8 cellular contexts compared by ENCODE assay signal in the genomic region with DNA sequence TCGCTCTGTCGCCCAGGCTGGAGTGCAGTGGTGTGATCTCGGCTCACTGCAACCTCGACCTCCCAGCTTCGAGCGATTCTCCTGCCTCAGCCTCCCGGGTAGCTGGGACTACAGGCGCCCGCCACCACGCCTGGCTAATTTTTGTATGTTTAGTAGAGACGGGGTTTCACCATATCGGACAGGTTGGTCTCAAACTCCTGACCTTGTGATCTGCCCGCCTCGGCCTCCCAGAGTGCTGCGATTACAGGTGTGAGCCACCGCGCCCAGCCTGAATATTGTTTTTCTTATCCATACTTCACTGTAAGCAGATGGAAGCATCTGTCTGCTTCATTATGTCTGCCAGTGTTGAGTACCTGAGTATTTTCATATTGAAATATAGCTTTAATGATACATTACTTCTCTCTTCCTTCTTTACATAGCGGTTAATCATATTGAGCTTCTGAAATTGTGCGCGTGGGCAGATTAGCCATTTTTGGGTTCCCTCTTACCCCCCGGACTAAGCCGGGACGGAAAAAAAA. TPM values are rescaled to one million over a fixed set of nuclear protein-coding genes. Genes with fewer than 3 reads are reported as not detected.
DNase-seq lines count a peak whose midpoint lies in the region; ATAC-seq, FAIRE-seq and TF ChIP-seq lines count a peak whose summit lies in the region.
"Not testable (repeated sequence)": the region's sequence is repeated elsewhere in the genome, so short reads cannot be mapped to it uniquely, and the experiment has no call there.

No MANE protein-coding gene starts in this region.

- H4K20me1 ChIP-seq in DND-41 (ENCODE audit: insufficient read depth, low read length); HepG2 (ENCODE audit: insufficient read depth, low read length): not testable (repeated sequence)

- not testable (repeated sequence) for BruUV-seq in HepG2 (replicated peaks; lab: Mats Ljungman, UMichigan)

- H3K36me3 Mint-ChIP-seq in IgD-negative memory B cell; T-helper 17 cell (ENCODE audit: low read depth): not testable (repeated sequence)

- in situ Hi-C loops in HepG2 (cut with HindIII; ENCODE audit: extremely low pct_ligation_motif_present, low pct_unique_long_range_greater_than_20kb) (loop anchor here (5.0 kb wide), 1 partner anchor 279 kb away; no protein-coding TSS in a partner anchor), transverse colon (cut with MboI; ENCODE audit: low pct_ligation_motif_present in 1 of 4, low pct_unique_long_range_greater_than_20kb in 1 of 4, low sequenced_read_pairs in 3 of 4) (loop anchor here in 1 of 4 donors (10.0 kb wide), 1 partner anchor 282 kb away; no protein-coding TSS in a partner anchor)

- intact Hi-C loops in ascending aorta (cut with DNase I), result loop anchor here (2.0 kb wide), 1 partner anchor 312 kb away; no protein-coding TSS in a partner anchor
- intact Hi-C loops in HepG2 (cut with micrococcal nuclease; ENCODE audit: unreplicated experiment), result loop anchor here (1.0 to 10.0 kb wide), 2 partner anchors 139 to 152 kb away; no protein-coding TSS in a partner anchor
- intact Hi-C loops in pancreas (cut with DNase I), result not testable (repeated sequence)
- intact Hi-C loops in transverse colon (cut with DNase I; ENCODE audit: low total_unique reads), result loop anchor here (10.0 kb wide), 1 partner anchor 262 kb away; a partner anchor contains a TSS

- peak overlapping the region; percentile 73 for H3K9ac ChIP-seq in DND-41 (ENCODE audit: low read depth, low read length)
- peak overlapping the region; percentile 91 for H3K9ac ChIP-seq in HepG2 (ENCODE audit: insufficient read depth, low read depth, low read length)

- not testable (repeated sequence) for ATAC-seq in DND-41 (ENCODE audit: insufficient read depth, low read depth); T-helper 17 cell; HepG2
- ATAC-seq in pancreas, result peak in 3 of 4 donors; percentile 14 to 21 (median 16)

- H3K27ac ChIP-seq in DND-41 (ENCODE audit: low read length), result peak overlapping the region; percentile 86
- peak overlapping the region; percentile 87 to 94 for H3K27ac ChIP-seq in ascending aorta
- H3K27ac ChIP-seq in esophagus (ENCODE audit: low read depth in 2 of 2, low read length in 1 of 2), result peak overlapping the region; percentile 66 to 72
- H3K27ac ChIP-seq in HepG2 (ENCODE audit: extremely low read length, insufficient read depth, low read length), result peak overlapping the region; percentile 87
- peak overlapping the region; percentile 36 to 72 (median 64) for H3K27ac ChIP-seq in pancreas
- H3K27ac ChIP-seq in transverse colon, result peak overlapping the region; percentile 80 to 89 (median 84)

- H2AFZ ChIP-seq in DND-41 (ENCODE audit: low read depth, low read length) (peak overlapping the region; percentile 95), HepG2 (ENCODE audit: low read length) (peak overlapping the region; percentile 58)

- not testable (repeated sequence) for H3K9me3 ChIP-seq in DND-41 (ENCODE audit: insufficient read depth, low read length, severe bottlenecking); T-helper 17 cell (ENCODE audit: control insufficient read depth, low read length, poor library complexity, severe bottlenecking); ascending aorta; esophagus (ENCODE audit: control insufficient read depth in 2 of 2, insufficient read depth in 1 of 2, low read depth in 1 of 2, low read length in 1 of 2); HepG2 (ENCODE audit: low read length); pancreas; transverse colon

- H3K36me3 ChIP-seq in DND-41 (ENCODE audit: insufficient read depth, low read length); ascending aorta; esophagus (ENCODE audit: control insufficient read depth in 2 of 2, insufficient read depth in 2 of 2, low read length in 1 of 2); HepG2 (replicated peaks in 1 of 2; ENCODE audit: control insufficient read depth in 1 of 2, insufficient read depth in 2 of 2, low read length in 2 of 2); pancreas; transverse colon: not testable (repeated sequence)

- not testable (repeated sequence) for H3K9me3 Mint-ChIP-seq in IgD-negative memory B cell

- H3K27ac Mint-ChIP-seq in IgD-negative memory B cell, result peak overlapping the region; percentile 43 to 90 (median 84)
- peak overlapping the region; percentile 92 for H3K27ac Mint-ChIP-seq in T-helper 17 cell

- not testable (repeated sequence) for TF ChIP-seq POLR2A in HepG2 (IDR thresholded peaks at IDR 0.05; ENCODE audit: insufficient read depth in 1 of 2, low read depth in 2 of 2, low read length in 2 of 2); transverse colon (IDR thresholded peaks at IDR 0.05)

- TF ChIP-seq CTCF in DND-41 (IDR thresholded peaks at IDR 0.05; ENCODE audit: borderline replicate concordance, extremely low read depth, low read length, poor library complexity, severe bottlenecking); ascending aorta (IDR thresholded peaks at IDR 0.05); HepG2 (CRISPR knock-in tag; IDR thresholded peaks at IDR 0.05); pancreas (IDR thresholded peaks at IDR 0.05); transverse colon (IDR thresholded peaks at IDR 0.05): not testable (repeated sequence)

- not testable (repeated sequence) for H3K27me3 Mint-ChIP-seq in IgD-negative memory B cell, T-helper 17 cell

- H3K4me3 ChIP-seq in DND-41 (ENCODE audit: low read depth in 1 of 2, low read length in 2 of 2), result peak overlapping the region; percentile 54 to 75; a peak in 3 of 4 replicates
- H3K4me3 ChIP-seq in ascending aorta, result peak overlapping the region; percentile 85 to 97
- H3K4me3 ChIP-seq in esophagus (ENCODE audit: low read depth in 1 of 2, low read length in 2 of 2), result peak overlapping the region; percentile 79 to 88
- H3K4me3 ChIP-seq in HepG2 (replicated peaks in 1 of 3; ENCODE audit: insufficient read depth in 1 of 3, low read depth in 2 of 3, low read length in 3 of 3), result peak overlapping the region; percentile 75 to 97 (median 91)
- peak overlapping the region; percentile 67 to 97 (median 91) for H3K4me3 ChIP-seq in pancreas
- peak overlapping the region; percentile 55 to 97 (median 68) for H3K4me3 ChIP-seq in transverse colon

- H3K4me1 Mint-ChIP-seq in IgD-negative memory B cell (peaks cover 11 to 23% (median 20%) of the 10 kb centered on the region in 3 donors), T-helper 17 cell (peaks cover 25% of the 10 kb centered on the region)

- not testable (repeated sequence) for H3K27me3 ChIP-seq in DND-41 (ENCODE audit: insufficient read depth, low read length, poor library complexity); ascending aorta; esophagus (ENCODE audit: control insufficient read depth in 1 of 2, insufficient read depth in 2 of 2, low read length in 2 of 2); HepG2 (ENCODE audit: control insufficient read depth in 1 of 2, insufficient read depth in 2 of 2, low read length in 2 of 2); pancreas; transverse colon

- not testable (repeated sequence) for FAIRE-seq in HepG2 (lab: Jason Lieb, UNC); pancreas (lab: Jason Lieb, UNC)

- POLR2A ChIA-PET in HepG2 (lab: Yijun Ruan, JAX), result interaction anchor here (1.2 to 2.1 kb wide), 3 partner anchors 31 to 313 kb away, joined by 5 to 7 read pairs (median 5); no protein-coding TSS in a partner anchor

- WGBS in esophagus, 2 donors, result 52 to 55% methylated on average over 23 of the region's 23 CpGs
- whole genome bisulfite sequencing in HepG2 (ENCODE audit: low lambda C conversion rate), result 35% methylated on average over 23 of the region's 23 CpGs
- WGBS in pancreas, 2 donors, result 43 to 44% methylated on average over 23 of the region's 23 CpGs
- WGBS in transverse colon (ENCODE audit: low coverage in 1 of 2), 2 donors, result 42 to 65% methylated on average over 14 to 23 of the region's 23 CpGs

- not testable (repeated sequence) for TF ChIP-seq RAD21 in HepG2 (CRISPR knock-in tag; IDR thresholded peaks at IDR 0.05)

- TF ChIP-seq EP300 in HepG2 (IDR thresholded peaks at IDR 0.05; ENCODE audit: low read depth in 2 of 2, low read length in 2 of 2); HepG2 (CRISPR knock-in tag; IDR thresholded peaks at IDR 0.05; ENCODE audit: borderline replicate concordance); transverse colon (IDR thresholded peaks at IDR 0.05; ENCODE audit: low read depth): not testable (repeated sequence)

- peaks cover 23% of the 10 kb centered on the region for H3K4me1 ChIP-seq in DND-41 (ENCODE audit: insufficient read depth, low read length)
- not testable (repeated sequence) for H3K4me1 ChIP-seq in ascending aorta; esophagus (ENCODE audit: control insufficient read depth in 2 of 2, insufficient read depth in 2 of 2, low read length in 1 of 2); pancreas
- peaks cover 27% of the 10 kb centered on the region for H3K4me1 ChIP-seq in HepG2 (ENCODE audit: insufficient read depth, low read length)
- peaks cover 0 to 26% (median 11%) of the 10 kb centered on the region in 4 donors for H3K4me1 ChIP-seq in transverse colon

- peaks cover 22% of the 10 kb centered on the region for H3K79me2 ChIP-seq in DND-41 (ENCODE audit: insufficient read depth, low read length)
- H3K79me2 ChIP-seq in HepG2 (ENCODE audit: insufficient read depth, low read length), result not testable (repeated sequence)

- H3K4me3 Mint-ChIP-seq in IgD-negative memory B cell, result peak overlapping the region; percentile 79 to 98 (median 96)
- H3K4me3 Mint-ChIP-seq in T-helper 17 cell, result peak overlapping the region; percentile 96

- CTCF ChIA-PET in HepG2 (lab: Yijun Ruan, JAX; ENCODE audit: low intra/inter-chr PET ratio, low total read pairs), result interaction anchor here (0.7 to 1.7 kb wide), 4 partner anchors 136 to 314 kb away, joined by 3 to 5 read pairs (median 4); no protein-coding TSS in a partner anchor

- DNase-seq in DND-41; T-helper 17 cell; ascending aorta (ENCODE audit: low spot score in 2 of 2); HepG2 (ENCODE audit: low spot score); pancreas; transverse colon: not testable (repeated sequence)

- peak overlapping the region; percentile 87 for H3K4me2 ChIP-seq in DND-41 (ENCODE audit: insufficient read depth, low read length)
- peak overlapping the region; percentile 91 for H3K4me2 ChIP-seq in HepG2 (ENCODE audit: low read depth, low read length)

RNA-seq across cellular contexts. Expression of a gene that starts 0.3 kb away (rescaled TPM):
- 17.1 TPM for polyA plus RNA-seq in IgD-negative memory B cell
- 10 to 100 TPM; 21.2 to 24.2 TPM for total RNA-seq in T-helper 17 cell
- total RNA-seq in ascending aorta, result 3.7 TPM
- 1 to 10 TPM; 2.2 to 4.8 TPM for polyA plus RNA-seq in esophagus
- total RNA-seq in HepG2 (2016; rRNA removed; fragmentation: Illumina TruSeq; extraction: Trizol), result 13.3 and 15.3 TPM in 2 replicates
- 14.8 and 17.2 TPM in 2 replicates for total RNA-seq in HepG2 (2016; cell fraction: cytosol; rRNA removed; fragmentation: Illumina TruSeq; extraction: Trizol; ENCODE audit: low read depth)
- 13.7 and 14.2 TPM in 2 replicates for total RNA-seq in HepG2 (2016; cell fraction: insoluble cytoplasmic fraction; rRNA removed; fragmentation: Illumina TruSeq; extraction: Trizol)
- total RNA-seq in HepG2 (2016; cell fraction: membrane; rRNA removed; fragmentation: Illumina TruSeq; extraction: Trizol), result 9.3 and 11.0 TPM in 2 replicates
- total RNA-seq in HepG2 (2016; cell fraction: nucleus; rRNA removed; fragmentation: Illumina TruSeq; extraction: Trizol), result 16.2 and 19.2 TPM in 2 replicates
- 6.6 and 7.2 TPM in 2 replicates for polyA plus RNA-seq in HepG2 (2011; rRNA removed)
- polyA plus RNA-seq in HepG2 (2011; cell fraction: cytosol; rRNA removed), result 4.1 and 5.0 TPM in 2 replicates
- 5.8 and 10.1 TPM in 2 replicates for polyA plus RNA-seq in HepG2 (2011; cell fraction: nucleus; rRNA removed)
- polyA plus RNA-seq in HepG2 (2012), result 5.7 and 6.7 TPM in 2 replicates
- 0.63 and 0.68 TPM in 2 replicates for polyA plus RNA-seq in HepG2 (2016; cell fraction: cytosol; fragmentation: Illumina TruSeq; extraction: Trizol; ENCODE audit: low read depth)
- polyA plus RNA-seq in HepG2 (2016; cell fraction: insoluble cytoplasmic fraction; fragmentation: Illumina TruSeq; extraction: Trizol; ENCODE audit: low read depth), result 7.7 and 7.8 TPM in 2 replicates
- 1.3 and 1.7 TPM in 2 replicates for polyA plus RNA-seq in HepG2 (2016; cell fraction: membrane; fragmentation: Illumina TruSeq; extraction: Trizol; ENCODE audit: low read depth)
- 6.0 and 6.4 TPM in 2 replicates for polyA plus RNA-seq in HepG2 (2016; cell fraction: nucleus; fragmentation: Illumina TruSeq; extraction: Trizol; ENCODE audit: insufficient read depth, low read depth)
- 85.5 and 144 TPM in 2 replicates for polyA minus RNA-seq in HepG2 (2011; rRNA and poly(A)+ RNA removed; ENCODE audit: low replicate concordance)
- 17.1 and 17.6 TPM in 2 replicates for polyA minus RNA-seq in HepG2 (2011; cell fraction: cytosol; rRNA and poly(A)+ RNA removed)
- 40.7 and 56.8 TPM in 2 replicates for polyA minus RNA-seq in HepG2 (2011; cell fraction: nucleus; rRNA and poly(A)+ RNA removed)
- 1 to 10 TPM; 6.1 to 9.3 (median 6.6) TPM for total RNA-seq in pancreas
- 1 to 10 TPM; 2.6 to 4.2 TPM for polyA plus RNA-seq in pancreas
- total RNA-seq in transverse colon, result 10 to 100 TPM; 10.6 to 55.4 (median 22.8) TPM
